ENCODE assay signal across 1 cellular context in the genomic region with DNA sequence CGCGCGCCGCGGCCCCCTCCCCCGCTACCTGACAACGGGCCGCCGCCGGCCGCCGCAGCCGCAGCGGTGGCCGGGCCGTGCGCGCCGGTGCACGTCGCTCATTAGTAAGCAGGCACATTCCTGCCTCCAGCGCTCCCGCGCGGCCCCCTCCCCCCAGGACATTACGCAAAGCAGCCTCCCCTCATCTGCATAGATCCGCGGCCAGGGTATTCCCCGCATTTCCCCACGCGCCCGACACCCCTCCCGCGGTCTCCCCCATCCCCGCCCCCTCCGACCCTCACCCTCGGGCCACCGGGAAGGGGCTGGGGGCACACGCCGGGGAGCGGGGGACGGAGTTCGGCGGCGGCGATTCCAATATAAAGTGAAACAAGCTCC.
TF ChIP-seq lines count a peak whose summit lies in the region.

A gene with protein sequence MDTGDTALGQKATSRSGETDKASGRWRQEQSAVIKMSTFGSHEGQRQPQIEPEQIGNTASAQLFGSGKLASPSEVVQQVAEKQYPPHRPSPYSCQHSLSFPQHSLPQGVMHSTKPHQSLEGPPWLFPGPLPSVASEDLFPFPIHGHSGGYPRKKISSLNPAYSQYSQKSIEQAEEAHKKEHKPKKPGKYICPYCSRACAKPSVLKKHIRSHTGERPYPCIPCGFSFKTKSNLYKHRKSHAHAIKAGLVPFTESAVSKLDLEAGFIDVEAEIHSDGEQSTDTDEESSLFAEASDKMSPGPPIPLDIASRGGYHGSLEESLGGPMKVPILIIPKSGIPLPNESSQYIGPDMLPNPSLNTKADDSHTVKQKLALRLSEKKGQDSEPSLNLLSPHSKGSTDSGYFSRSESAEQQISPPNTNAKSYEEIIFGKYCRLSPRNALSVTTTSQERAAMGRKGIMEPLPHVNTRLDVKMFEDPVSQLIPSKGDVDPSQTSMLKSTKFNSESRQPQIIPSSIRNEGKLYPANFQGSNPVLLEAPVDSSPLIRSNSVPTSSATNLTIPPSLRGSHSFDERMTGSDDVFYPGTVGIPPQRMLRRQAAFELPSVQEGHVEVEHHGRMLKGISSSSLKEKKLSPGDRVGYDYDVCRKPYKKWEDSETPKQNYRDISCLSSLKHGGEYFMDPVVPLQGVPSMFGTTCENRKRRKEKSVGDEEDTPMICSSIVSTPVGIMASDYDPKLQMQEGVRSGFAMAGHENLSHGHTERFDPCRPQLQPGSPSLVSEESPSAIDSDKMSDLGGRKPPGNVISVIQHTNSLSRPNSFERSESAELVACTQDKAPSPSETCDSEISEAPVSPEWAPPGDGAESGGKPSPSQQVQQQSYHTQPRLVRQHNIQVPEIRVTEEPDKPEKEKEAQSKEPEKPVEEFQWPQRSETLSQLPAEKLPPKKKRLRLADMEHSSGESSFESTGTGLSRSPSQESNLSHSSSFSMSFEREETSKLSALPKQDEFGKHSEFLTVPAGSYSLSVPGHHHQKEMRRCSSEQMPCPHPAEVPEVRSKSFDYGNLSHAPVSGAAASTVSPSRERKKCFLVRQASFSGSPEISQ (N-terminal part only) (minus strand): TSS at position 106 of the 375 bp plus-strand sequence. CDS start 170,438 bp downstream, outside the sequence.

TF ChIP-seq in IMR-90, 13 proteins besides CTCF, POLR2A, EP300 and RAD21:
- TF ChIP-seq RFX5 (IDR thresholded peaks at IDR 0.05; ENCODE audit: low read depth, low read length): no peak
- no peak for TF ChIP-seq MXI1 (IDR thresholded peaks at IDR 0.05; ENCODE audit: borderline replicate concordance, low read depth, low read length)
- no peak; the same call in 1 of the 2 replicates for TF ChIP-seq CHD1 (IDR thresholded peaks at IDR 0.05; ENCODE audit: low read depth, low read length)
- peak; percentile 95 for TF ChIP-seq CEBPB (IDR thresholded peaks at IDR 0.05; ENCODE audit: low read depth, low read length)
- no peak for TF ChIP-seq SMC3 (IDR thresholded peaks at IDR 0.05; ENCODE audit: low read depth, low read length)
- 0 out of 2 replicates have a peak, but pooled peaks have one; percentile 21 for TF ChIP-seq NFE2L2 (IDR thresholded peaks at IDR 0.05; ENCODE audit: low read depth, low read length)
- TF ChIP-seq MAZ (IDR thresholded peaks at IDR 0.05; ENCODE audit: borderline replicate concordance, low read depth, low read length): peak; percentile 92; the same call in 1 of the 2 replicates
- TF ChIP-seq, protein P1, sequence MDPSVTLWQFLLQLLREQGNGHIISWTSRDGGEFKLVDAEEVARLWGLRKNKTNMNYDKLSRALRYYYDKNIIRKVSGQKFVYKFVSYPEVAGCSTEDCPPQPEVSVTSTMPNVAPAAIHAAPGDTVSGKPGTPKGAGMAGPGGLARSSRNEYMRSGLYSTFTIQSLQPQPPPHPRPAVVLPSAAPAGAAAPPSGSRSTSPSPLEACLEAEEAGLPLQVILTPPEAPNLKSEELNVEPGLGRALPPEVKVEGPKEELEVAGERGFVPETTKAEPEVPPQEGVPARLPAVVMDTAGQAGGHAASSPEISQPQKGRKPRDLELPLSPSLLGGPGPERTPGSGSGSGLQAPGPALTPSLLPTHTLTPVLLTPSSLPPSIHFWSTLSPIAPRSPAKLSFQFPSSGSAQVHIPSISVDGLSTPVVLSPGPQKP (IDR thresholded peaks at IDR 0.05; ENCODE audit: borderline replicate concordance, low read depth, low read length): no peak
- TF ChIP-seq RCOR1 (IDR thresholded peaks at IDR 0.05; ENCODE audit: insufficient replicate concordance, low read length): no peak
- TF ChIP-seq BHLHE40 (IDR thresholded peaks at IDR 0.05; ENCODE audit: low read depth, low read length): peak; percentile 41; the same call in 1 of the 2 replicates
- TF ChIP-seq, protein P2, sequence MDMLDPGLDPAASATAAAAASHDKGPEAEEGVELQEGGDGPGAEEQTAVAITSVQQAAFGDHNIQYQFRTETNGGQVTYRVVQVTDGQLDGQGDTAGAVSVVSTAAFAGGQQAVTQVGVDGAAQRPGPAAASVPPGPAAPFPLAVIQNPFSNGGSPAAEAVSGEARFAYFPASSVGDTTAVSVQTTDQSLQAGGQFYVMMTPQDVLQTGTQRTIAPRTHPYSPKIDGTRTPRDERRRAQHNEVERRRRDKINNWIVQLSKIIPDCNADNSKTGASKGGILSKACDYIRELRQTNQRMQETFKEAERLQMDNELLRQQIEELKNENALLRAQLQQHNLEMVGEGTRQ (IDR thresholded peaks at IDR 0.05; ENCODE audit: low read depth, low read length): no peak; the same call in 1 of the 2 replicates
- no peak for TF ChIP-seq FOS (IDR thresholded peaks at IDR 0.05; ENCODE audit: low read depth, low read length)
